13 cellular contexts compared by ENCODE assay signal in genomic region chr20:53897884-53898557, GRCh38.
DNase-seq lines count a peak whose midpoint lies in the region; ATAC-seq and TF ChIP-seq lines count a peak whose summit lies in the region.
"Had no signal": no experiment of that assay in that cellular context is flagged by ENCODE, and none has a peak within 500 bp of the region (broad histone marks: within the 10 kb centered on the region; RNA-seq: fewer than 3 reads in every experiment).

No MANE protein-coding gene starts in this region.

- peak overlapping the region; percentile 98 for H3K27ac Mint-ChIP-seq in activated naive CD8-positive, alpha-beta T cell treated with anti-CD3 and anti-CD28 coated beads for 36 hours

- no peak for TF ChIP-seq CTCF in heart right ventricle (IDR thresholded peaks at IDR 0.05)
- TF ChIP-seq CTCF in lower lobe of right lung (IDR thresholded peaks at IDR 0.05): no peak

- intact Hi-C loops in heart right ventricle (cut with DNase I) (loop anchor here in 1 of 10 donors (1.0 kb wide), 1 partner anchor 70 kb away; no protein-coding TSS in a partner anchor), Right ventricle myocardium superior (cut with DNase I) (no loop called here), lower lobe of right lung (cut with DNase I) (no loop called here)

- no peak overlapping the region for H3K4me3 Mint-ChIP-seq in activated naive CD8-positive, alpha-beta T cell treated with anti-CD3 and anti-CD28 coated beads for 36 hours
- H3K4me3 Mint-ChIP-seq: activated CD4-positive, alpha-beta memory T cell treated with anti-CD3 and anti-CD28 coated beads for 36 hours had no signal

- H3K27ac ChIP-seq in heart right ventricle (peak overlapping the region in 8 of 10 donors; percentile 30 to 85 (median 76)), lower lobe of right lung (peak overlapping the region; percentile 10), thymus (ENCODE audit: low read depth) (peak overlapping the region; percentile 46)
- H3K27ac ChIP-seq: SJSA1 had no signal

- no peaks in the 10 kb centered on the region for H3K36me3 ChIP-seq in heart right ventricle
- no peaks in the 10 kb centered on the region for H3K36me3 ChIP-seq in lower lobe of right lung
- H3K36me3 ChIP-seq in thymus (ENCODE audit: control insufficient read depth, insufficient read depth): no peaks in the 10 kb centered on the region
- no peaks in the 10 kb centered on the region for H3K36me3 ChIP-seq in HAP-1 (replicated peaks)
- H3K36me3 ChIP-seq: SJSA1 had no signal

- no peak overlapping the region for H3K4me3 ChIP-seq in heart right ventricle
- H3K4me3 ChIP-seq in lower lobe of right lung: no peak overlapping the region
- no peak overlapping the region for H3K4me3 ChIP-seq in thymus (ENCODE audit: low read length)
- no peak overlapping the region for H3K4me3 ChIP-seq in HAP-1
- H3K4me3 ChIP-seq: SJSA1 had no signal

- H3K27me3 Mint-ChIP-seq in activated naive CD8-positive, alpha-beta T cell treated with anti-CD3 and anti-CD28 coated beads for 36 hours: no peaks in the 10 kb centered on the region
- H3K27me3 Mint-ChIP-seq: activated CD4-positive, alpha-beta memory T cell treated with anti-CD3 and anti-CD28 coated beads for 36 hours had no signal

- H3K36me3 Mint-ChIP-seq in activated naive CD8-positive, alpha-beta T cell treated with anti-CD3 and anti-CD28 coated beads for 36 hours: peaks cover 2% of the 10 kb centered on the region
- H3K36me3 Mint-ChIP-seq: activated CD4-positive, alpha-beta memory T cell treated with anti-CD3 and anti-CD28 coated beads for 36 hours had no signal

- peak in 1 of 2 donors; percentile 41 for DNase-seq in heart right ventricle
- no peak for DNase-seq in Right ventricle myocardium superior
- DNase-seq in activated naive CD8-positive, alpha-beta T cell treated with anti-CD3 and anti-CD28 coated beads for 36 hours: no peak
- DNase-seq in lower lobe of right lung: no peak
- DNase-seq in HAP-1 (ENCODE audit: low spot score in 2 of 2): no peak
- DNase-seq in occipital lobe (lab: John Stamatoyannopoulos, UW): no peak
- DNase-seq: activated CD4-positive, alpha-beta memory T cell treated with anti-CD3 and anti-CD28 coated beads for 36 hours; amniotic stem cell; NCI-H2171; stimulated activated CD4-positive, alpha-beta T cell treated with anti-CD3 and anti-CD28 coated beads, Interleukin-2, amount 100 ng/mL, for 24 hours had no signal

- 44 to 46% methylated on average over 9 of the region's 9 CpGs for WGBS in heart right ventricle, 2 donors
- 88% methylated on average over 9 of the region's 9 CpGs for WGBS in thymus

- in situ Hi-C loops in HAP-1 (cut with MboI; ENCODE audit: low sequenced_read_pairs): no loop called here

- ATAC-seq in heart right ventricle: peak; percentile 36 to 68 (median 60)
- no peak for ATAC-seq in Right ventricle myocardium superior (ENCODE audit: poor library complexity)
- ATAC-seq in lower lobe of right lung: no peak
- ATAC-seq in HG02852 (IDR thresholded peaks at IDR 0.05; ENCODE audit: unreplicated experiment): no peak

- H3K27me3 ChIP-seq in heart right ventricle (no peaks in the 10 kb centered on the region), lower lobe of right lung (ENCODE audit: low read depth) (no peaks in the 10 kb centered on the region), thymus (ENCODE audit: control insufficient read depth, insufficient read depth) (no peaks in the 10 kb centered on the region), HAP-1 (ENCODE audit: low read depth) (no peaks in the 10 kb centered on the region)
- H3K27me3 ChIP-seq: SJSA1 had no signal

- peaks cover under 1% of the 10 kb centered on the region for H3K9me3 Mint-ChIP-seq in activated naive CD8-positive, alpha-beta T cell treated with anti-CD3 and anti-CD28 coated beads for 36 hours
- H3K9me3 Mint-ChIP-seq: activated CD4-positive, alpha-beta memory T cell treated with anti-CD3 and anti-CD28 coated beads for 36 hours had no signal

- H3K4me1 Mint-ChIP-seq in activated naive CD8-positive, alpha-beta T cell treated with anti-CD3 and anti-CD28 coated beads for 36 hours: peaks cover 62% of the 10 kb centered on the region

- H3K4me1 ChIP-seq in heart right ventricle (peaks cover 0 to 49% (median 37%) of the 10 kb centered on the region in 9 donors), lower lobe of right lung (peaks cover 37% of the 10 kb centered on the region), thymus (ENCODE audit: control insufficient read depth, insufficient read depth, low read length) (peaks cover 25% of the 10 kb centered on the region), HAP-1 (peaks cover 18% of the 10 kb centered on the region)

- H3K9me3 ChIP-seq in heart right ventricle: no peaks in the 10 kb centered on the region
- no peaks in the 10 kb centered on the region for H3K9me3 ChIP-seq in lower lobe of right lung
- no peaks in the 10 kb centered on the region for H3K9me3 ChIP-seq in thymus (ENCODE audit: control insufficient read depth)
- H3K9me3 ChIP-seq in HAP-1: no peaks in the 10 kb centered on the region
- H3K9me3 ChIP-seq: SJSA1 had no signal

Comparison
In these comparisons a context has a peak if more than half of its experiments do, and no peak if none do; other contexts are left out.
1. ATAC-seq: peak in heart right ventricle (8 of 8); none in Right ventricle myocardium superior (single experiment), lower lobe of right lung (0 of 2) and HG02852 (single experiment).
2. H3K27ac ChIP-seq: peak in every context shown above with its lines; median percentile 76 in heart right ventricle; 46 in thymus; 10 in lower lobe of right lung.